ENCODE assay signal across 1 cellular context in the genomic region with DNA sequence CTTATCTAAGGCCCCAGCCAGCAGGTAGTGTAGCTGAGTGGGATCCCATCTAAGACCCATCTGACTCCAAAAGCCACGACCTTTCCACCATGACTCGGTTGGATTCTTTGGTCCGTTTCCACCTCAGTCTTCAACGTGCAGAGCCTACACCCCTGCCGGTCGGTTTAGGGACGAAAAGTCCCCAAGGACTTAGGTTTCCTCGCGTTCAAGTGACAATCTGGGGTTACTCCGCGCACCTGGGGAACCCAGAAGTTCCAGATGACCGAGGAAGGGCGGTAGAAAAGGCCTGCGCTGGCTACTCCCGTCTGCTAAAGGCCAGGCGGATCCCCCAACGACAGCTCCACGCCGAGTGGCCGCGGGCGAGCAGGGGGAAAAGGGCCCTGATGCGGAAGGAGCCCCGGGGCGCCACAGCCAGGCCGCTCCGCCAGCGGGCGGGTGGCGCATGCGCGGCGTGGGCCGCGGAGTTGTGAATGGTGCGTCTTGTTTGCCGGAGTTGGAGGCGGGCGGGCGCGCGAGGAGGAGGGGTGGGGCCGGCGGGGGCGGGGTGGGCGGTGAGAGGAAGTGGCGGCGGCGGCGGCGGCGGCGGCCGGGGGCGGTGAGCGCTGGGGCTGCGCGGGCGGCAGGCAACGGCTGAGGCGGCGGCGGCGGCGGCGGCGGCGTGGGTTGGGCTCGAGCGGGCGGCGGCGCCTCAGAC.
TF ChIP-seq lines count a peak whose summit lies in the region.

A gene (plus strand): TSS at position 595 of the 694 bp plus-strand sequence. CDS start 259 bp downstream, outside the sequence.

TF ChIP-seq in K562, 482 proteins besides CTCF, POLR2A, EP300 and RAD21 (continued from another document and continues in another):
- TF ChIP-seq, protein P1, sequence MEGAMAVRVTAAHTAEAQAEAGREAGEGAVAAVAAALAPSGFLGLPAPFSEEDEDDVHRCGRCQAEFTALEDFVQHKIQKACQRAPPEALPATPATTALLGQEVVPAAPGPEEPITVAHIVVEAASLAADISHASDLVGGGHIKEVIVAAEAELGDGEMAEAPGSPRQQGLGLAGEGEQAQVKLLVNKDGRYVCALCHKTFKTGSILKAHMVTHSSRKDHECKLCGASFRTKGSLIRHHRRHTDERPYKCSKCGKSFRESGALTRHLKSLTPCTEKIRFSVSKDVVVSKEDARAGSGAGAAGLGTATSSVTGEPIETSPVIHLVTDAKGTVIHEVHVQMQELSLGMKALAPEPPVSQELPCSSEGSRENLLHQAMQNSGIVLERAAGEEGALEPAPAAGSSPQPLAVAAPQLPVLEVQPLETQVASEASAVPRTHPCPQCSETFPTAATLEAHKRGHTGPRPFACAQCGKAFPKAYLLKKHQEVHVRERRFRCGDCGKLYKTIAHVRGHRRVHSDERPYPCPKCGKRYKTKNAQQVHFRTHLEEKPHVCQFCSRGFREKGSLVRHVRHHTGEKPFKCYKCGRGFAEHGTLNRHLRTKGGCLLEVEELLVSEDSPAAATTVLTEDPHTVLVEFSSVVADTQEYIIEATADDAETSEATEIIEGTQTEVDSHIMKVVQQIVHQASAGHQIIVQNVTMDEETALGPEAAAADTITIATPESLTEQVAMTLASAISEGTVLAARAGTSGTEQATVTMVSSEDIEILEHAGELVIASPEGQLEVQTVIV (CRISPR knock-in tag; IDR thresholded peaks at IDR 0.05; ENCODE audit: borderline replicate concordance), result no peak
- TF ChIP-seq PTBP1 (IDR thresholded peaks at IDR 0.05; ENCODE audit: low read depth, low read length) (no peak), ADNP (tag; IDR thresholded peaks at IDR 0.05) (no peak), GATAD2B (IDR thresholded peaks at IDR 0.05; ENCODE audit: borderline replicate concordance) (no peak), MTF1 (CRISPR knock-in tag; IDR thresholded peaks at IDR 0.05; ENCODE audit: borderline replicate concordance) (no peak), TBP (optimal IDR thresholded peaks at IDR 0.05; ENCODE audit: low read depth, low read length) (peak; percentile 86), ZNF175 (CRISPR knock-in tag; IDR thresholded peaks at IDR 0.05; ENCODE audit: low read depth) (no peak), LCOR (CRISPR knock-in tag; IDR thresholded peaks at IDR 0.05) (peak; percentile 80), SMAD4 (CRISPR knock-in tag; conservative IDR thresholded peaks at IDR 0.05) (peak; percentile 60; the same call in 1 of the 2 replicates), NR2C2 (CRISPR knock-in tag; IDR thresholded peaks at IDR 0.05) (no peak; the same call in 1 of the 2 replicates), NR2C2 (tag; IDR thresholded peaks at IDR 0.05) (peak; percentile 75), THRAP3 (IDR thresholded peaks at IDR 0.05; ENCODE audit: borderline replicate concordance) (no peak), SAP30 (IDR thresholded peaks at IDR 0.05; ENCODE audit: borderline replicate concordance, insufficient read depth, low read depth, low read length, poor library complexity, severe bottlenecking) (peak; percentile 46), HMG20B (CRISPR knock-in tag; IDR thresholded peaks at IDR 0.05) (no peak), ZNF23 (CRISPR knock-in tag; IDR thresholded peaks at IDR 0.05) (no peak), KDM5B (IDR thresholded peaks at IDR 0.05; ENCODE audit: insufficient replicate concordance, low read depth, low read length) (peak; percentile 97), NBN (IDR thresholded peaks at IDR 0.05; ENCODE audit: low read depth) (0 out of 2 replicates have a peak, but pooled peaks have one; percentile 64), ZNF551 (CRISPR knock-in tag; IDR thresholded peaks at IDR 0.05) (no peak), ZNF707 (CRISPR knock-in tag; conservative IDR thresholded peaks at IDR 0.05) (peak; percentile 28; the same call in 1 of the 2 replicates), GABPA (tag; conservative IDR thresholded peaks at IDR 0.05; ENCODE audit: low read depth) (peak; percentile 80), SMAD2 (IDR thresholded peaks at IDR 0.05; ENCODE audit: low read depth, low read length) (no peak), ZNF764 (CRISPR knock-in tag; IDR thresholded peaks at IDR 0.05; ENCODE audit: low read depth) (no peak), ZNF384 (IDR thresholded peaks at IDR 0.05; ENCODE audit: low read depth, low read length) (no peak; the same call in 1 of the 2 replicates), RFX5 (IDR thresholded peaks at IDR 0.05; ENCODE audit: low read depth, low read length) (no peak), NFRKB (IDR thresholded peaks at IDR 0.05; ENCODE audit: low read depth) (peak; percentile 86), OTX1 (CRISPR knock-in tag; IDR thresholded peaks at IDR 0.05) (peak; percentile 82)
- TF ChIP-seq, protein P2, sequence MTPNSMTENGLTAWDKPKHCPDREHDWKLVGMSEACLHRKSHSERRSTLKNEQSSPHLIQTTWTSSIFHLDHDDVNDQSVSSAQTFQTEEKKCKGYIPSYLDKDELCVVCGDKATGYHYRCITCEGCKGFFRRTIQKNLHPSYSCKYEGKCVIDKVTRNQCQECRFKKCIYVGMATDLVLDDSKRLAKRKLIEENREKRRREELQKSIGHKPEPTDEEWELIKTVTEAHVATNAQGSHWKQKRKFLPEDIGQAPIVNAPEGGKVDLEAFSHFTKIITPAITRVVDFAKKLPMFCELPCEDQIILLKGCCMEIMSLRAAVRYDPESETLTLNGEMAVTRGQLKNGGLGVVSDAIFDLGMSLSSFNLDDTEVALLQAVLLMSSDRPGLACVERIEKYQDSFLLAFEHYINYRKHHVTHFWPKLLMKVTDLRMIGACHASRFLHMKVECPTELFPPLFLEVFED (CRISPR knock-in tag; conservative IDR thresholded peaks at IDR 0.05), result peak; percentile 76; the same call in 1 of the 2 replicates
- TF ChIP-seq, protein P3, sequence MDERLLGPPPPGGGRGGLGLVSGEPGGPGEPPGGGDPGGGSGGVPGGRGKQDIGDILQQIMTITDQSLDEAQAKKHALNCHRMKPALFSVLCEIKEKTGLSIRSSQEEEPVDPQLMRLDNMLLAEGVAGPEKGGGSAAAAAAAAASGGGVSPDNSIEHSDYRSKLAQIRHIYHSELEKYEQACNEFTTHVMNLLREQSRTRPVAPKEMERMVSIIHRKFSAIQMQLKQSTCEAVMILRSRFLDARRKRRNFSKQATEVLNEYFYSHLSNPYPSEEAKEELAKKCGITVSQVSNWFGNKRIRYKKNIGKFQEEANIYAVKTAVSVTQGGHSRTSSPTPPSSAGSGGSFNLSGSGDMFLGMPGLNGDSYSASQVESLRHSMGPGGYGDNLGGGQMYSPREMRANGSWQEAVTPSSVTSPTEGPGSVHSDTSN (CRISPR knock-in tag; IDR thresholded peaks at IDR 0.05; ENCODE audit: low read depth), result no peak
- TF ChIP-seq, protein P3 (tag; conservative IDR thresholded peaks at IDR 0.05; ENCODE audit: low read depth), result no peak
- TF ChIP-seq, protein P4, sequence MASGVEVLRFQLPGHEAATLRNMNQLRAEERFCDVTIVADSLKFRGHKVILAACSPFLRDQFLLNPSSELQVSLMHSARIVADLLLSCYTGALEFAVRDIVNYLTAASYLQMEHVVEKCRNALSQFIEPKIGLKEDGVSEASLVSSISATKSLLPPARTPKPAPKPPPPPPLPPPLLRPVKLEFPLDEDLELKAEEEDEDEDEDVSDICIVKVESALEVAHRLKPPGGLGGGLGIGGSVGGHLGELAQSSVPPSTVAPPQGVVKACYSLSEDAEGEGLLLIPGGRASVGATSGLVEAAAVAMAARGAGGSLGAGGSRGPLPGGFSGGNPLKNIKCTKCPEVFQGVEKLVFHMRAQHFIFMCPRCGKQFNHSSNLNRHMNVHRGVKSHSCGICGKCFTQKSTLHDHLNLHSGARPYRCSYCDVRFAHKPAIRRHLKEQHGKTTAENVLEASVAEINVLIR (CRISPR knock-in tag; IDR thresholded peaks at IDR 0.05), result 0 out of 2 replicates have a peak, but pooled peaks have one; percentile 24
- TF ChIP-seq, protein P5, sequence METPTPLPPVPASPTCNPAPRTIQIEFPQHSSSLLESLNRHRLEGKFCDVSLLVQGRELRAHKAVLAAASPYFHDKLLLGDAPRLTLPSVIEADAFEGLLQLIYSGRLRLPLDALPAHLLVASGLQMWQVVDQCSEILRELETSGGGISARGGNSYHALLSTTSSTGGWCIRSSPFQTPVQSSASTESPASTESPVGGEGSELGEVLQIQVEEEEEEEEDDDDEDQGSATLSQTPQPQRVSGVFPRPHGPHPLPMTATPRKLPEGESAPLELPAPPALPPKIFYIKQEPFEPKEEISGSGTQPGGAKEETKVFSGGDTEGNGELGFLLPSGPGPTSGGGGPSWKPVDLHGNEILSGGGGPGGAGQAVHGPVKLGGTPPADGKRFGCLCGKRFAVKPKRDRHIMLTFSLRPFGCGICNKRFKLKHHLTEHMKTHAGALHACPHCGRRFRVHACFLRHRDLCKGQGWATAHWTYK (CRISPR knock-in tag; IDR thresholded peaks at IDR 0.05), result peak; percentile 86; the same call in 1 of the 2 replicates
- TF ChIP-seq, protein P6, sequence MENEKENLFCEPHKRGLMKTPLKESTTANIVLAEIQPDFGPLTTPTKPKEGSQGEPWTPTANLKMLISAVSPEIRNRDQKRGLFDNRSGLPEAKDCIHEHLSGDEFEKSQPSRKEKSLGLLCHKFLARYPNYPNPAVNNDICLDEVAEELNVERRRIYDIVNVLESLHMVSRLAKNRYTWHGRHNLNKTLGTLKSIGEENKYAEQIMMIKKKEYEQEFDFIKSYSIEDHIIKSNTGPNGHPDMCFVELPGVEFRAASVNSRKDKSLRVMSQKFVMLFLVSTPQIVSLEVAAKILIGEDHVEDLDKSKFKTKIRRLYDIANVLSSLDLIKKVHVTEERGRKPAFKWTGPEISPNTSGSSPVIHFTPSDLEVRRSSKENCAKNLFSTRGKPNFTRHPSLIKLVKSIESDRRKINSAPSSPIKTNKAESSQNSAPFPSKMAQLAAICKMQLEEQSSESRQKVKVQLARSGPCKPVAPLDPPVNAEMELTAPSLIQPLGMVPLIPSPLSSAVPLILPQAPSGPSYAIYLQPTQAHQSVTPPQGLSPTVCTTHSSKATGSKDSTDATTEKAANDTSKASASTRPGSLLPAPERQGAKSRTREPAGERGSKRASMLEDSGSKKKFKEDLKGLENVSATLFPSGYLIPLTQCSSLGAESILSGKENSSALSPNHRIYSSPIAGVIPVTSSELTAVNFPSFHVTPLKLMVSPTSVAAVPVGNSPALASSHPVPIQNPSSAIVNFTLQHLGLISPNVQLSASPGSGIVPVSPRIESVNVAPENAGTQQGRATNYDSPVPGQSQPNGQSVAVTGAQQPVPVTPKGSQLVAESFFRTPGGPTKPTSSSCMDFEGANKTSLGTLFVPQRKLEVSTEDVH (IDR thresholded peaks at IDR 0.05; ENCODE audit: low read depth, partially characterized antibody), result no peak
- TF ChIP-seq, protein P7, sequence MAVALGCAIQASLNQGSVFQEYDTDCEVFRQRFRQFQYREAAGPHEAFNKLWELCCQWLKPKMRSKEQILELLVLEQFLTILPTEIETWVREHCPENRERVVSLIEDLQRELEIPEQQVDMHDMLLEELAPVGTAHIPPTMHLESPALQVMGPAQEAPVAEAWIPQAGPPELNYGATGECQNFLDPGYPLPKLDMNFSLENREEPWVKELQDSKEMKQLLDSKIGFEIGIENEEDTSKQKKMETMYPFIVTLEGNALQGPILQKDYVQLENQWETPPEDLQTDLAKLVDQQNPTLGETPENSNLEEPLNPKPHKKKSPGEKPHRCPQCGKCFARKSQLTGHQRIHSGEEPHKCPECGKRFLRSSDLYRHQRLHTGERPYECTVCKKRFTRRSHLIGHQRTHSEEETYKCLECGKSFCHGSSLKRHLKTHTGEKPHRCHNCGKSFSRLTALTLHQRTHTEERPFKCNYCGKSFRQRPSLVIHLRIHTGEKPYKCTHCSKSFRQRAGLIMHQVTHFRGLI (CRISPR knock-in tag; IDR thresholded peaks at IDR 0.05), result no peak
- TF ChIP-seq, protein P8, sequence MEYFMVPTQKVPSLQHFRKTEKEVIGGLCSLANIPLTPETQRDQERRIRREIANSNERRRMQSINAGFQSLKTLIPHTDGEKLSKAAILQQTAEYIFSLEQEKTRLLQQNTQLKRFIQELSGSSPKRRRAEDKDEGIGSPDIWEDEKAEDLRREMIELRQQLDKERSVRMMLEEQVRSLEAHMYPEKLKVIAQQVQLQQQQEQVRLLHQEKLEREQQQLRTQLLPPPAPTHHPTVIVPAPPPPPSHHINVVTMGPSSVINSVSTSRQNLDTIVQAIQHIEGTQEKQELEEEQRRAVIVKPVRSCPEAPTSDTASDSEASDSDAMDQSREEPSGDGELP (CRISPR knock-in tag; IDR thresholded peaks at IDR 0.05; ENCODE audit: borderline replicate concordance), result peak; percentile 76
- TF ChIP-seq, protein P9, sequence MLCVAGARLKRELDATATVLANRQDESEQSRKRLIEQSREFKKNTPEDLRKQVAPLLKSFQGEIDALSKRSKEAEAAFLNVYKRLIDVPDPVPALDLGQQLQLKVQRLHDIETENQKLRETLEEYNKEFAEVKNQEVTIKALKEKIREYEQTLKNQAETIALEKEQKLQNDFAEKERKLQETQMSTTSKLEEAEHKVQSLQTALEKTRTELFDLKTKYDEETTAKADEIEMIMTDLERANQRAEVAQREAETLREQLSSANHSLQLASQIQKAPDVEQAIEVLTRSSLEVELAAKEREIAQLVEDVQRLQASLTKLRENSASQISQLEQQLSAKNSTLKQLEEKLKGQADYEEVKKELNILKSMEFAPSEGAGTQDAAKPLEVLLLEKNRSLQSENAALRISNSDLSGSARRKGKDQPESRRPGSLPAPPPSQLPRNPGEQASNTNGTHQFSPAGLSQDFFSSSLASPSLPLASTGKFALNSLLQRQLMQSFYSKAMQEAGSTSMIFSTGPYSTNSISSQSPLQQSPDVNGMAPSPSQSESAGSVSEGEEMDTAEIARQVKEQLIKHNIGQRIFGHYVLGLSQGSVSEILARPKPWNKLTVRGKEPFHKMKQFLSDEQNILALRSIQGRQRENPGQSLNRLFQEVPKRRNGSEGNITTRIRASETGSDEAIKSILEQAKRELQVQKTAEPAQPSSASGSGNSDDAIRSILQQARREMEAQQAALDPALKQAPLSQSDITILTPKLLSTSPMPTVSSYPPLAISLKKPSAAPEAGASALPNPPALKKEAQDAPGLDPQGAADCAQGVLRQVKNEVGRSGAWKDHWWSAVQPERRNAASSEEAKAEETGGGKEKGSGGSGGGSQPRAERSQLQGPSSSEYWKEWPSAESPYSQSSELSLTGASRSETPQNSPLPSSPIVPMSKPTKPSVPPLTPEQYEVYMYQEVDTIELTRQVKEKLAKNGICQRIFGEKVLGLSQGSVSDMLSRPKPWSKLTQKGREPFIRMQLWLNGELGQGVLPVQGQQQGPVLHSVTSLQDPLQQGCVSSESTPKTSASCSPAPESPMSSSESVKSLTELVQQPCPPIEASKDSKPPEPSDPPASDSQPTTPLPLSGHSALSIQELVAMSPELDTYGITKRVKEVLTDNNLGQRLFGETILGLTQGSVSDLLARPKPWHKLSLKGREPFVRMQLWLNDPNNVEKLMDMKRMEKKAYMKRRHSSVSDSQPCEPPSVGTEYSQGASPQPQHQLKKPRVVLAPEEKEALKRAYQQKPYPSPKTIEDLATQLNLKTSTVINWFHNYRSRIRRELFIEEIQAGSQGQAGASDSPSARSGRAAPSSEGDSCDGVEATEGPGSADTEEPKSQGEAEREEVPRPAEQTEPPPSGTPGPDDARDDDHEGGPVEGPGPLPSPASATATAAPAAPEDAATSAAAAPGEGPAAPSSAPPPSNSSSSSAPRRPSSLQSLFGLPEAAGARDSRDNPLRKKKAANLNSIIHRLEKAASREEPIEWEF (CRISPR knock-in tag; IDR thresholded peaks at IDR 0.05), result no peak
